In genomic region chr4:184419976-184420375, GRCh38 we compare ENCODE assay signal across 1 cellular context.
TF ChIP-seq lines count a peak whose summit lies in the region.

No MANE protein-coding gene starts in this region.

TF ChIP-seq in GM12878, 131 proteins besides CTCF, POLR2A, EP300 and RAD21:
- TF ChIP-seq YY1 (IDR thresholded peaks at IDR 0.05; ENCODE audit: low read depth, low read length) (0 out of 2 replicates have a peak, but pooled peaks have one; percentile 24), FOXK2 (IDR thresholded peaks at IDR 0.05) (no peak), HDAC2 (IDR thresholded peaks at IDR 0.05) (no peak), POU2F2 (IDR thresholded peaks at IDR 0.05; ENCODE audit: borderline replicate concordance, low read depth, low read length) (no peak), MEF2B (IDR thresholded peaks at IDR 0.05; ENCODE audit: partially characterized antibody, poor library complexity, severe bottlenecking) (no peak), TCF7 (IDR thresholded peaks at IDR 0.05; ENCODE audit: borderline replicate concordance) (no peak)
